ENCODE assay signal across 19 cellular contexts in the genomic region with DNA sequence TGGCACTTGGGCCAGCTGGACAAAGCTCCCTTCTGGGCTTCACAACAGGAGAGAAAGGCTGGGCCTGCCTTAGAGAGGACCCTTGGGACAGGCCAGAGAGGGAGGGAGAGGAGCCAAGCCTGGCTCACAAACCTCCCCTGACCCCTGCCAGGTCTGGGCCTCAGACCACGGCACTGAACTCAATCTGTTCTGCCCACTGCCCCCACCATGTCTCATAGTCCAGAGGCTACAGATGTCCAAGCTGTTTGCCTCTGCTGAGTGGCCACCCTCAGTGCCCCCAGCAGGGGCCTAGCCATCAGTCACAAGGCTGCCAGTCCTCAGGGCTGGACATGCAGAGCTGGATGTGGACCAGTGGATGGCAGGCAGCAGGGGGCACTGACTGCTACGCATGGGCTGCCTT. TPM values are rescaled to one million over a fixed set of nuclear protein-coding genes. Genes with fewer than 3 reads are reported as not detected.
DNase-seq lines count a peak whose midpoint lies in the region; ATAC-seq, FAIRE-seq and TF ChIP-seq lines count a peak whose summit lies in the region.
"Had no signal": no experiment of that assay in that cellular context is flagged by ENCODE, and none has a peak within 500 bp of the region (broad histone marks: within the 10 kb centered on the region; RNA-seq: fewer than 3 reads in every experiment).

No MANE protein-coding gene starts in this region.

- no peak for TF ChIP-seq RAD21 in HepG2 (CRISPR knock-in tag; IDR thresholded peaks at IDR 0.05)

- no peaks in the 10 kb centered on the region for H3K27me3 Mint-ChIP-seq in central memory CD8-positive, alpha-beta T cell

- no peak overlapping the region for H3K27ac ChIP-seq in HepG2 (ENCODE audit: extremely low read length, insufficient read depth, low read length)
- H3K27ac ChIP-seq in right lobe of liver = no peak overlapping the region
- no peak overlapping the region for H3K27ac ChIP-seq in HEK293 (ENCODE audit: extremely low read depth, low read depth, low read length)
- no peak overlapping the region for H3K27ac ChIP-seq in colonic mucosa
- H3K27ac ChIP-seq: RWPE1 had no signal

- H3K4me3 Mint-ChIP-seq in central memory CD8-positive, alpha-beta T cell = no peak overlapping the region
- H3K4me3 Mint-ChIP-seq: GM23338; T-helper 1 cell treated with Interleukin-12 subunit alpha and Interleukin-12 subunit beta and Interleukin-4 antibody, amounts not matched to agents 30 μg/mL and 1 μg/mL, for 36 hours had no signal

- H3K36me3 ChIP-seq in HepG2 (replicated peaks in 1 of 2; ENCODE audit: control insufficient read depth in 1 of 2, insufficient read depth in 2 of 2, low read length in 2 of 2) (no peaks in the 10 kb centered on the region), right lobe of liver (no peaks in the 10 kb centered on the region), HEK293 (ENCODE audit: control insufficient read depth in 2 of 2, insufficient read depth in 1 of 2, low read length in 2 of 2) (no peaks in the 10 kb centered on the region), colonic mucosa (no peaks in the 10 kb centered on the region)
- H3K36me3 ChIP-seq: HAP-1 had no signal

- ATAC-seq in HepG2 (peak; percentile 34), right lobe of liver (no peak), HG03095 (IDR thresholded peaks at IDR 0.05; ENCODE audit: unreplicated experiment) (no peak), GM21576 (IDR thresholded peaks at IDR 0.05; ENCODE audit: unreplicated experiment) (no peak)
- no peak for ATAC-seq in central memory CD8-positive, alpha-beta T cell (replicated peaks; ENCODE audit: extremely low read depth, poor library complexity, severe bottlenecking)

- H3K79me2 ChIP-seq in HepG2 (ENCODE audit: insufficient read depth, low read length) = no peaks in the 10 kb centered on the region

- H3K9ac ChIP-seq in HepG2 (ENCODE audit: insufficient read depth, low read depth, low read length) = no peak overlapping the region
- H3K9ac ChIP-seq in colonic mucosa (ENCODE audit: low read depth in 2 of 2, low read length in 2 of 2) = no peak overlapping the region

- no peaks in the 10 kb centered on the region for H3K9me3 ChIP-seq in HepG2 (ENCODE audit: low read length)
- no peaks in the 10 kb centered on the region for H3K9me3 ChIP-seq in right lobe of liver
- no peaks in the 10 kb centered on the region for H3K9me3 ChIP-seq in HEK293 (ENCODE audit: control insufficient read depth, insufficient read depth, low read depth, low read length)
- H3K9me3 ChIP-seq in colonic mucosa = no peaks in the 10 kb centered on the region
- H3K9me3 ChIP-seq: HAP-1 had no signal

- H3K27me3 ChIP-seq in HepG2 (ENCODE audit: control insufficient read depth in 1 of 2, insufficient read depth in 2 of 2, low read length in 2 of 2) (peaks cover 3 to 32% of the 10 kb centered on the region in 2 experiments; a peak in 4 of 5 replicates), right lobe of liver (no peaks in the 10 kb centered on the region), colonic mucosa (no peaks in the 10 kb centered on the region)

- H3K4me1 ChIP-seq in HepG2 (ENCODE audit: insufficient read depth, low read length) = peaks cover 27% of the 10 kb centered on the region; the same call in 1 of the 2 replicates
- H3K4me1 ChIP-seq in right lobe of liver = peaks cover 0 to 9% (median 0%) of the 10 kb centered on the region in 4 donors
- H3K4me1 ChIP-seq in HEK293 (ENCODE audit: control insufficient read depth, insufficient read depth, low read length) = no peaks in the 10 kb centered on the region
- no peaks in the 10 kb centered on the region for H3K4me1 ChIP-seq in colonic mucosa
- H3K4me1 ChIP-seq: HAP-1 had no signal

- in situ Hi-C loops in HepG2 (cut with HindIII; ENCODE audit: extremely low pct_ligation_motif_present, low pct_unique_long_range_greater_than_20kb) = loop anchor here (5.0 kb wide), 1 partner anchor 51 kb away; no protein-coding TSS in a partner anchor

- CTCF ChIA-PET in HepG2 (lab: Yijun Ruan, JAX; ENCODE audit: low intra/inter-chr PET ratio, low total read pairs) = interaction anchor here (1.6 to 3.9 kb wide), 2 partner anchors 51 to 58 kb away, joined by 11 to 51 read pairs; a partner anchor contains a TSS
- CTCF ChIA-PET in HEK293 (lab: Yijun Ruan, JAX) = interaction anchor here (0.6 to 18.9 kb wide), 16 partner anchors 11 to 676 kb away, joined by 3 to 418 read pairs (median 7); a partner anchor contains a TSS

- no peaks in the 10 kb centered on the region for H3K9me3 Mint-ChIP-seq in central memory CD8-positive, alpha-beta T cell
- H3K9me3 Mint-ChIP-seq: GM23338; T-helper 1 cell treated with Interleukin-12 subunit alpha and Interleukin-12 subunit beta and Interleukin-4 antibody, amounts not matched to agents 30 μg/mL and 1 μg/mL, for 36 hours had no signal

- no peaks in the 10 kb centered on the region for H3K36me3 Mint-ChIP-seq in central memory CD8-positive, alpha-beta T cell (ENCODE audit: insufficient read depth)

- FAIRE-seq in HepG2 (lab: Jason Lieb, UNC) = no peak
- FAIRE-seq: A204.1, D721Med had no signal

- peak overlapping the region; percentile 56 for H3K27ac Mint-ChIP-seq in central memory CD8-positive, alpha-beta T cell (ENCODE audit: low read depth)
- H3K27ac Mint-ChIP-seq: GM23338; T-helper 1 cell treated with Interleukin-12 subunit alpha and Interleukin-12 subunit beta and Interleukin-4 antibody, amounts not matched to agents 30 μg/mL and 1 μg/mL, for 36 hours had no signal

- TF ChIP-seq POLR2A in HepG2 (IDR thresholded peaks at IDR 0.05; ENCODE audit: insufficient read depth in 1 of 2, low read depth in 2 of 2, low read length in 2 of 2) = no peak
- no peak for TF ChIP-seq POLR2A in right lobe of liver (IDR thresholded peaks at IDR 0.05)

- TF ChIP-seq CTCF in HepG2 (CRISPR knock-in tag; IDR thresholded peaks at IDR 0.05) (no peak), right lobe of liver (IDR thresholded peaks at IDR 0.05) (no peak), HEK293 (tag by site-specific recombination; IDR thresholded peaks at IDR 0.05) (no peak), colonic mucosa (IDR thresholded peaks at IDR 0.05) (no peak)

- no peak overlapping the region for H3K4me2 ChIP-seq in HepG2 (ENCODE audit: low read depth, low read length)

- POLR2A ChIA-PET in HepG2 (lab: Yijun Ruan, JAX) (no interaction called here), HEK293 (lab: Yijun Ruan, JAX) (no interaction called here)

- H3K4me1 Mint-ChIP-seq in central memory CD8-positive, alpha-beta T cell = no peaks in the 10 kb centered on the region

- WGBS in HepG2 (ENCODE audit: low lambda C conversion rate) = 0% methylated on average over 1 of the region's 2 CpGs
- WGBS in right lobe of liver (ENCODE audit: insufficient coverage, low coverage, low lambda C conversion rate, missing lambda C conversion rate) = no CpG with 5 or more reads among the region's 2 CpGs

- H4K20me1 ChIP-seq in HepG2 (ENCODE audit: insufficient read depth, low read length) = no peaks in the 10 kb centered on the region

- H3K4me3 ChIP-seq in HepG2 (replicated peaks in 1 of 3; ENCODE audit: insufficient read depth in 1 of 3, low read depth in 2 of 3, low read length in 3 of 3) = no peak overlapping the region
- H3K4me3 ChIP-seq in right lobe of liver = no peak overlapping the region
- no peak overlapping the region for H3K4me3 ChIP-seq in HEK293 (ENCODE audit: low read depth, low read length)
- H3K4me3 ChIP-seq in colonic mucosa = no peak overlapping the region
- H3K4me3 ChIP-seq: HAP-1 had no signal

- TF ChIP-seq EP300 in HepG2 (IDR thresholded peaks at IDR 0.05; ENCODE audit: low read depth in 2 of 2, low read length in 2 of 2) (no peak), HepG2 (CRISPR knock-in tag; IDR thresholded peaks at IDR 0.05; ENCODE audit: borderline replicate concordance) (no peak)

- no peak overlapping the region for H2AFZ ChIP-seq in HepG2 (ENCODE audit: low read length)

- intact Hi-C loops in HepG2 (cut with micrococcal nuclease; ENCODE audit: unreplicated experiment) = loop anchor here (1.0 kb wide), 1 partner anchor 52 kb away; no protein-coding TSS in a partner anchor
- intact Hi-C loops in right lobe of liver (cut with DNase I) = loop anchor here (5.0 kb wide), 1 partner anchor 51 kb away; no protein-coding TSS in a partner anchor
- intact Hi-C loops in colonic mucosa (cut with DNase I) = no loop called here

- DNase-seq in HepG2 (ENCODE audit: low spot score) (no peak), right lobe of liver (no peak), colonic mucosa (no peak), COLO829 (ENCODE audit: low spot score) (no peak)
- DNase-seq in central memory CD8-positive, alpha-beta T cell (ENCODE audit: low spot score in 2 of 2) = no peak
- DNase-seq: NCI-H524 treated with DMSO at 0.1 percent for 48 hours, SHP77 treated with DMSO at 0.1 percent for 48 hours had no signal

- no TSS peak for BruUV-seq in HepG2 (replicated peaks; lab: Mats Ljungman, UMichigan)

TF ChIP-seq in HEK293, 187 proteins besides CTCF, POLR2A, EP300 and RAD21 (continues in another document):
- TF ChIP-seq ZNF248 (tag by site-specific recombination; IDR thresholded peaks at IDR 0.05) (no peak), BCL11A (tag by site-specific recombination; IDR thresholded peaks at IDR 0.05; ENCODE audit: low read depth) (no peak), GLIS2 (tag by site-specific recombination; IDR thresholded peaks at IDR 0.05) (peak; percentile 23; the same call in 1 of the 2 replicates), KLF16 (tag by site-specific recombination; IDR thresholded peaks at IDR 0.05) (no peak)

RNA-seq across cellular contexts. Expression of a gene that starts 13.0 kb away (rescaled TPM):
- not detected in 2 replicates for total RNA-seq in HepG2 (2016; rRNA removed; fragmentation: Illumina TruSeq; extraction: Trizol)
- not detected in 2 replicates for total RNA-seq in HepG2 (2016; cell fraction: cytosol; rRNA removed; fragmentation: Illumina TruSeq; extraction: Trizol; ENCODE audit: low read depth)
- not detected in 2 replicates for total RNA-seq in HepG2 (2016; cell fraction: insoluble cytoplasmic fraction; rRNA removed; fragmentation: Illumina TruSeq; extraction: Trizol)
- not detected in 2 replicates for total RNA-seq in HepG2 (2016; cell fraction: membrane; rRNA removed; fragmentation: Illumina TruSeq; extraction: Trizol)
- not detected in 2 replicates for total RNA-seq in HepG2 (2016; cell fraction: nucleus; rRNA removed; fragmentation: Illumina TruSeq; extraction: Trizol)
- not detected in 2 replicates for polyA plus RNA-seq in HepG2 (2011; rRNA removed)
- not detected in 2 replicates for polyA plus RNA-seq in HepG2 (2011; cell fraction: cytosol; rRNA removed)
- polyA plus RNA-seq in HepG2 (2011; cell fraction: nucleus; rRNA removed) = not detected in 2 replicates
- not detected in 2 replicates for polyA plus RNA-seq in HepG2 (2012)
- not detected in 2 replicates for polyA plus RNA-seq in HepG2 (2016; cell fraction: cytosol; fragmentation: Illumina TruSeq; extraction: Trizol; ENCODE audit: low read depth)
- polyA plus RNA-seq in HepG2 (2016; cell fraction: insoluble cytoplasmic fraction; fragmentation: Illumina TruSeq; extraction: Trizol; ENCODE audit: low read depth) = not detected in 2 replicates
- not detected in 2 replicates for polyA plus RNA-seq in HepG2 (2016; cell fraction: membrane; fragmentation: Illumina TruSeq; extraction: Trizol; ENCODE audit: low read depth)
- polyA plus RNA-seq in HepG2 (2016; cell fraction: nucleus; fragmentation: Illumina TruSeq; extraction: Trizol; ENCODE audit: insufficient read depth, low read depth) = not detected in 2 replicates
- 1.9 TPM in 1 of 2 replicates, not detected in the other for polyA minus RNA-seq in HepG2 (2011; rRNA and poly(A)+ RNA removed; ENCODE audit: low replicate concordance)
- not detected in 2 replicates for polyA minus RNA-seq in HepG2 (2011; cell fraction: cytosol; rRNA and poly(A)+ RNA removed)
- not detected in 2 replicates for polyA minus RNA-seq in HepG2 (2011; cell fraction: nucleus; rRNA and poly(A)+ RNA removed)
- not detected for total RNA-seq in right lobe of liver
- total RNA-seq in colonic mucosa = not detected
- total RNA-seq: GM23338, HT1080, LHCN-M2, MCF 10A had no signal
